ENCODE assay signal across 8 cellular contexts in genomic region chr2:216634317-216635148, GRCh38. TPM values are rescaled to one million over a fixed set of nuclear protein-coding genes. Genes with fewer than 3 reads are reported as not detected.
DNase-seq lines count a peak whose midpoint lies in the region; ATAC-seq, FAIRE-seq and TF ChIP-seq lines count a peak whose summit lies in the region.

No MANE protein-coding gene starts in this region.

- ATAC-seq in GM21381 (IDR thresholded peaks at IDR 0.05; ENCODE audit: unreplicated experiment) (no peak), GM18517 (IDR thresholded peaks at IDR 0.05; ENCODE audit: unreplicated experiment) (no peak)

- H3K27ac ChIP-seq in DOHH2 (ENCODE audit: low read depth, low read length) (no peak overlapping the region), esophagus muscularis mucosa (replicated peaks in 1 of 4) (peak overlapping the region; percentile 76 to 84 (median 81))

- peak overlapping the region; percentile 69 for H3K4me3 ChIP-seq in DOHH2 (ENCODE audit: low read length)
- H3K4me3 ChIP-seq in NT2/D1 (ENCODE audit: insufficient read length, low read depth) = peak overlapping the region; percentile 79
- peak overlapping the region; percentile 74 to 84 (median 79) for H3K4me3 ChIP-seq in esophagus muscularis mucosa

- FAIRE-seq in D721Med (lab: Jason Lieb, UNC) = no peak

- no peak for TF ChIP-seq POLR2A in esophagus muscularis mucosa (IDR thresholded peaks at IDR 0.05; ENCODE audit: low read depth)

- H4K20me1 ChIP-seq in DOHH2 (ENCODE audit: control insufficient read depth, insufficient read depth, low read depth, low read length) = no peaks in the 10 kb centered on the region

- peaks cover 43% of the 10 kb centered on the region for H3K4me1 Mint-ChIP-seq in progenitor cell of endocrine pancreas (ENCODE audit: low read depth)

- DNase-seq in NT2/D1 (ENCODE audit: low read depth, low spot score) (no peak), esophagus muscularis mucosa (ENCODE audit: extremely low spot score) (no peak), progenitor cell of endocrine pancreas (ENCODE audit: low spot score, unreplicated experiment) (no peak), D721Med (ENCODE audit: insufficient read length, low spot score) (no peak), HT-29 (ENCODE audit: low spot score) (no peak)

- WGBS in esophagus muscularis mucosa = 4% methylated on average over 24 of the region's 24 CpGs

- no peak for TF ChIP-seq EP300 in esophagus muscularis mucosa (IDR thresholded peaks at IDR 0.05)

- no peaks in the 10 kb centered on the region for H3F3A ChIP-seq in DOHH2 (ENCODE audit: control insufficient read depth, insufficient read depth)

- H3K36me3 Mint-ChIP-seq in progenitor cell of endocrine pancreas (ENCODE audit: insufficient read depth) = peaks cover 7% of the 10 kb centered on the region

- peak overlapping the region; percentile 44 for H3K4me2 ChIP-seq in DOHH2 (ENCODE audit: low read length)

- H3K27me3 Mint-ChIP-seq in progenitor cell of endocrine pancreas = no peaks in the 10 kb centered on the region

- H3K9me3 Mint-ChIP-seq in progenitor cell of endocrine pancreas (ENCODE audit: low read depth) = no peaks in the 10 kb centered on the region

- H3K36me3 ChIP-seq in DOHH2 (ENCODE audit: control insufficient read depth, low read length) (no peaks in the 10 kb centered on the region), NT2/D1 (ENCODE audit: insufficient read depth, insufficient read length, low read length) (peaks cover 19% of the 10 kb centered on the region), esophagus muscularis mucosa (no peaks in the 10 kb centered on the region)

- intact Hi-C loops in esophagus muscularis mucosa (cut with DNase I) = loop anchor here (5.0 kb wide), 1 partner anchor 47 kb away; no protein-coding TSS in a partner anchor

- peak overlapping the region; percentile 98 for H3K4me3 Mint-ChIP-seq in progenitor cell of endocrine pancreas (ENCODE audit: low read depth)

- no peak for TF ChIP-seq CTCF in DOHH2 (IDR thresholded peaks at IDR 0.05; ENCODE audit: low read depth, low read length, poor library complexity, severe bottlenecking)
- TF ChIP-seq CTCF in esophagus muscularis mucosa (IDR thresholded peaks at IDR 0.05) = no peak
- no peak for TF ChIP-seq CTCF in progenitor cell of endocrine pancreas (IDR thresholded peaks at IDR 0.05; ENCODE audit: unreplicated experiment)
- TF ChIP-seq CTCF in D721Med (IDR thresholded peaks at IDR 0.05; ENCODE audit: insufficient read depth, missing control alignments) = no peak

- no peaks in the 10 kb centered on the region for H3K9me2 ChIP-seq in DOHH2 (replicated peaks; ENCODE audit: control insufficient read depth, low read length)

- H3K79me2 ChIP-seq in DOHH2 (ENCODE audit: control insufficient read depth, low read length) = no peaks in the 10 kb centered on the region

- H3K4me1 ChIP-seq in DOHH2 (ENCODE audit: control insufficient read depth, low read length) (peaks cover 8% of the 10 kb centered on the region), NT2/D1 (ENCODE audit: insufficient read depth, insufficient read length) (peaks cover 16% of the 10 kb centered on the region), esophagus muscularis mucosa (peaks cover 16 to 64% (median 61%) of the 10 kb centered on the region in 4 donors)

- peak overlapping the region; percentile 84 for H3K27ac Mint-ChIP-seq in progenitor cell of endocrine pancreas

- H3K9me3 ChIP-seq in DOHH2 (ENCODE audit: control insufficient read depth, insufficient read depth, low read length) (no peaks in the 10 kb centered on the region), NT2/D1 (ENCODE audit: insufficient read depth, low read length) (no peaks in the 10 kb centered on the region), esophagus muscularis mucosa (no peaks in the 10 kb centered on the region)

- H3K27me3 ChIP-seq in DOHH2 (ENCODE audit: control insufficient read depth, low read length) (peaks cover 42% of the 10 kb centered on the region), NT2/D1 (ENCODE audit: insufficient read depth, insufficient read length) (peaks cover 12% of the 10 kb centered on the region), esophagus muscularis mucosa (peaks cover 0 to 4% (median 0%) of the 10 kb centered on the region in 4 donors)

- peak overlapping the region; percentile 93 for H3K9ac ChIP-seq in NT2/D1 (ENCODE audit: insufficient read length, low read depth)

RNA-seq across cellular contexts. Expression of gene IGFBP2, which starts 1.3 kb away (rescaled TPM):
- total RNA-seq in esophagus muscularis mucosa (100 to 1,000 TPM; 188 to 446 (median 280) TPM), progenitor cell of endocrine pancreas (249 and 274 TPM in 2 replicates)
- 89.8 and 91.4 TPM in 2 replicates for total RNA-seq in HT-29 (2014; rRNA removed; shearing (Covaris generic))
